Comparison of ENCODE assay signal across 23 cellular contexts in the genomic region with DNA sequence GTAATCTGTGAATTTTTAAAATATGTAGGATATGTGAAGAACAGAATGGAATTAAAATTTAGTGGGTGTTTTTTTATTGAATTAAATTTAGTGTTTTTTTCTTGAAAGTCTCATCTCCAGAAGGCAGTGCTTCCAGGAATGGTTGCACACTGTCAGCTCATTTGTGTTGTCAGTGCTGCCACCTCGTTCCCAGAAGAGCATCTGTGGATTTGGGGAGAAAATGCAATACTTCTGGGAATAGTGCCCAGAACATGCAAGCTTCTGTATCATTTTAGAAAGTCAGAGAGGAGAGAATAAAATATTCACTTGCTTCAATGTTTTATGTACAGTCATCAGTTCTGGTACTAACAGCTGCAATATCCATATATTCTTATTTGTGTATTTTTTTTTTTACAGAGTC.
DNase-seq lines count a peak whose midpoint lies in the region; ATAC-seq and TF ChIP-seq lines count a peak whose summit lies in the region.
"Had no signal": no experiment of that assay in that cellular context is flagged by ENCODE, and none has a peak within 500 bp of the region (broad histone marks: within the 10 kb centered on the region; RNA-seq: fewer than 3 reads in every experiment).

No MANE protein-coding gene starts in this region.

- TF ChIP-seq CTCF in MCF 10A (IDR thresholded peaks at IDR 0.05; ENCODE audit: unreplicated experiment) (no peak), mammary epithelial cell (conservative IDR thresholded peaks at IDR 0.05 in 1 of 2, IDR thresholded peaks at IDR 0.05 in 1 of 2; ENCODE audit: extremely low read depth in 1 of 2, insufficient read depth in 1 of 2, low read depth in 1 of 2, low read length in 2 of 2) (no peak), endothelial cell (IDR thresholded peaks at IDR 0.05; ENCODE audit: unreplicated experiment) (no peak)

- WGBS in mammary epithelial cell (ENCODE audit: low coverage, missing lambda C conversion rate) = 19% methylated on average over 1 of the region's 1 CpG

- H3K79me2 ChIP-seq in mammary epithelial cell (ENCODE audit: insufficient read depth, low read length) = no peaks in the 10 kb centered on the region

- POLR2A ChIA-PET in MCF 10A (lab: Yijun Ruan, JAX) = no interaction called here

- DNase-seq in MCF 10A (ENCODE audit: unreplicated experiment) (peak; percentile 2), mammary epithelial cell (no peak), dedifferentiated amniotic fluid mesenchymal stem cell (ENCODE audit: extremely low spot score) (peak; percentile 51), inferior parietal cortex (ENCODE audit: extremely low spot score) (peak; percentile 52), endothelial cell (ENCODE audit: low spot score) (no peak), HPDE6-E6E7 (ENCODE audit: extremely low spot score) (no peak), cardiac septum (ENCODE audit: low spot score) (no peak)
- DNase-seq: Calu3, DND-41, Karpas-422, NCI-H1105 treated with DMSO at 0.1 percent for 48 hours, NCI-H146, NCI-H2029 treated with DMSO at 0.1 percent for 48 hours, NCI-H2227 treated with DMSO at 0.1 percent for 48 hours, NCI-H510A, NCI-H69, SHP77 treated with DMSO at 0.1 percent for 48 hours had no signal

- no peak for ATAC-seq in GM18861 (IDR thresholded peaks at IDR 0.05; ENCODE audit: unreplicated experiment)
- ATAC-seq: GM23338, HepG2, Panc1 had no signal

- CTCF ChIA-PET in MCF 10A (lab: Yijun Ruan, JAX) = interaction anchor here (1.0 kb wide), 1 partner anchor 9 kb away, joined by 4 read pairs; no protein-coding TSS in a partner anchor
- CTCF ChIA-PET in mammary epithelial cell (lab: Charles Lee; ENCODE audit: low non-redundant PET) = no interaction called here

- H3K9me3 ChIP-seq in mammary epithelial cell (replicated peaks; ENCODE audit: insufficient read depth, low read length) = no peaks in the 10 kb centered on the region
- H3K9me3 ChIP-seq: HAP-1 had no signal

- no peaks in the 10 kb centered on the region for H3K36me3 ChIP-seq in mammary epithelial cell (ENCODE audit: insufficient read depth, low read length)
- H3K36me3 ChIP-seq: HAP-1 had no signal

- no peaks in the 10 kb centered on the region for H4K20me1 ChIP-seq in mammary epithelial cell (ENCODE audit: insufficient read depth, low read length)

- in situ Hi-C loops in mammary epithelial cell (cut with MboI; ENCODE audit: low sequenced_read_pairs in 2 of 2) = no loop called here

- H3K27ac ChIP-seq in mammary epithelial cell (ENCODE audit: insufficient read depth, low read depth, low read length) = no peak overlapping the region
- H3K27ac ChIP-seq: 22Rv1 had no signal

- H3K4me2 ChIP-seq in mammary epithelial cell (ENCODE audit: insufficient read depth, low read depth, low read length) = no peak overlapping the region
- H3K4me2 ChIP-seq: GM23338 had no signal

- no peak overlapping the region for H3K4me3 ChIP-seq in mammary epithelial cell (replicated peaks in 1 of 3; ENCODE audit: insufficient read depth in 1 of 3, low read depth in 2 of 3, low read length in 3 of 3)
- H3K4me3 ChIP-seq: GM23338, HAP-1 had no signal

- H3K4me1 ChIP-seq in mammary epithelial cell (ENCODE audit: insufficient read depth, low read length) = no peaks in the 10 kb centered on the region
- H3K4me1 ChIP-seq: HAP-1 had no signal

- intact Hi-C loops in MCF 10A (cut with micrococcal nuclease) = no loop called here
- intact Hi-C loops in mammary epithelial cell (cut with micrococcal nuclease) = no loop called here
- intact Hi-C loops in cardiac septum (cut with DNase I) = no loop called here

- no peaks in the 10 kb centered on the region for H3K4me1 Mint-ChIP-seq in MCF 10A (ENCODE audit: insufficient read depth, unreplicated experiment)
- H3K4me1 Mint-ChIP-seq in endothelial cell (ENCODE audit: unreplicated experiment) = no peaks in the 10 kb centered on the region
- H3K4me1 Mint-ChIP-seq: GM23338 had no signal

- H3K27me3 Mint-ChIP-seq in MCF 10A (ENCODE audit: insufficient read depth, unreplicated experiment) (no peaks in the 10 kb centered on the region), endothelial cell (ENCODE audit: unreplicated experiment) (no peaks in the 10 kb centered on the region)

- no peak overlapping the region for H3K9ac ChIP-seq in mammary epithelial cell (ENCODE audit: insufficient read depth, low read length)

- no peak overlapping the region for H2AFZ ChIP-seq in mammary epithelial cell (ENCODE audit: low read depth, low read length)
- H2AFZ ChIP-seq: GM23338 had no signal

- BruUV-seq in MCF 10A (replicated peaks; lab: Mats Ljungman, UMichigan) (no TSS peak), mammary epithelial cell (replicated peaks; lab: Mats Ljungman, UMichigan) (no TSS peak)

- H3K27ac Mint-ChIP-seq in MCF 10A (ENCODE audit: low read depth, unreplicated experiment) (no peak overlapping the region), endothelial cell (ENCODE audit: unreplicated experiment) (no peak overlapping the region)
- H3K27ac Mint-ChIP-seq: GM23338 had no signal

- no peaks in the 10 kb centered on the region for H3K9me3 Mint-ChIP-seq in MCF 10A (ENCODE audit: unreplicated experiment)
- H3K9me3 Mint-ChIP-seq in endothelial cell (ENCODE audit: unreplicated experiment) = no peaks in the 10 kb centered on the region
- H3K9me3 Mint-ChIP-seq: GM23338 had no signal

- H3K27me3 ChIP-seq in mammary epithelial cell (ENCODE audit: insufficient read depth, low read length) = no peaks in the 10 kb centered on the region

- no peaks in the 10 kb centered on the region for H3K36me3 Mint-ChIP-seq in MCF 10A (ENCODE audit: insufficient read depth, unreplicated experiment)
- no peaks in the 10 kb centered on the region for H3K36me3 Mint-ChIP-seq in endothelial cell (ENCODE audit: low read depth, unreplicated experiment)

- dilution Hi-C loops in mammary epithelial cell (cut with HindIII; ENCODE audit: low sequenced_read_pairs) = no loop called here

- H3K4me3 Mint-ChIP-seq in MCF 10A (ENCODE audit: unreplicated experiment) (no peak overlapping the region), endothelial cell (ENCODE audit: unreplicated experiment) (no peak overlapping the region)
- H3K4me3 Mint-ChIP-seq: GM23338 had no signal

Comparison
In these comparisons a context has a peak if more than half of its experiments do, and no peak if none do; other contexts are left out.
1. DNase-seq: peak in MCF 10A (single experiment), dedifferentiated amniotic fluid mesenchymal stem cell (single experiment) and inferior parietal cortex (single experiment); none in mammary epithelial cell (single experiment), endothelial cell (single experiment), HPDE6-E6E7 (single experiment) and cardiac septum (single experiment).